ENCODE assay signal across 8 cellular contexts in the genomic region with DNA sequence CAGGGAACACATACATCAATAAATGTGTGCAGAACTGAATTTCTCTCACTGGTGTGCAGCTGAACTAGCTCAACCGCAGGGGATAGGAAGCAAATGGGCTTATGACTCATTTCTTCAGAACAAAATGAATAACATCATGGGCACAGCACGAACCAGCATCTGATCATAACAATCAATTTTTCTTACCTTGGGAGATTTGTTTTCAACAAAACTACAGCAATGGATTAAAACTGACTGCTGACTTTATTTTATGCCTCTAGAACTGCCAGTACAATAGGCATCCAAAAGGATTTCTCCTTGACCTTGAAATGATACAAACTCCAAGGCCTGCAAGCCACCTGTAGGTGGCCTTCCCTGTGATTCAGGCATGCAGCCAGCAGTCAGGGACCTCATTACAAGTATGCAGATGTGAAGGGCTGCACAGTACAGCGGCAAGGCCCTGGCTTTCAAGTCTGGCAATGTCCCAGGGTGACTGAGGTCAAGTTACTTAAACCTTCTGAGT. TPM values are rescaled to one million over a fixed set of nuclear protein-coding genes. Genes with fewer than 3 reads are reported as not detected.
DNase-seq lines count a peak whose midpoint lies in the region; ATAC-seq and TF ChIP-seq lines count a peak whose summit lies in the region.

No MANE protein-coding gene starts in this region.

- H3K4me3 ChIP-seq in AG04450 (ENCODE audit: low read depth, low read length) (no peak overlapping the region), cardiac fibroblast (replicated peaks in 1 of 2; ENCODE audit: low read depth in 2 of 2, low read length in 2 of 2) (no peak overlapping the region), PC-9 (no peak overlapping the region)

- CTCF ChIA-PET in AG04450 (lab: Charles Lee) (interaction anchor here (0.9 to 1.8 kb wide), 4 partner anchors 15 to 442 kb away, joined by 3 to 17 read pairs (median 5); no protein-coding TSS in a partner anchor), PC-9 (lab: Charles Lee) (no interaction called here)

- peaks cover 12% of the 10 kb centered on the region; the same call in 1 of the 2 replicates for H3K36me3 ChIP-seq in PC-9 (ENCODE audit: low read depth)

- no peak overlapping the region for H3K4me3 Mint-ChIP-seq in glutamatergic neuron (ENCODE audit: unreplicated experiment)

- TF ChIP-seq CTCF in AG04450 (IDR thresholded peaks at IDR 0.05; ENCODE audit: low read depth, low read length) (peak; percentile 24; the same call in 1 of the 2 replicates), cardiac fibroblast (IDR thresholded peaks at IDR 0.05; ENCODE audit: low read depth, low read length) (peak; percentile 16), PC-9 (conservative IDR thresholded peaks at IDR 0.05) (no peak), glutamatergic neuron (IDR thresholded peaks at IDR 0.05; ENCODE audit: partially characterized antibody, unreplicated experiment) (no peak)

- peak overlapping the region; percentile 41 for H3K27ac ChIP-seq in AG04450 (ENCODE audit: low read depth, low read length)
- no peak overlapping the region for H3K27ac ChIP-seq in PC-9

- no peaks in the 10 kb centered on the region for H3K27me3 Mint-ChIP-seq in glutamatergic neuron (ENCODE audit: unreplicated experiment)

- no peak overlapping the region for H3K4me2 ChIP-seq in PC-9

- no peaks in the 10 kb centered on the region for H3K9me3 ChIP-seq in AG04450 (ENCODE audit: control insufficient read depth, insufficient read depth, low read length)
- no peaks in the 10 kb centered on the region for H3K9me3 ChIP-seq in PC-9 (ENCODE audit: insufficient read depth, low read depth)

- POLR2A ChIA-PET in AG04450 (lab: Yijun Ruan, JAX): no interaction called here
- POLR2A ChIA-PET in PC-9 (lab: Charles Lee; ENCODE audit: unreplicated experiment): no interaction called here

- no peaks in the 10 kb centered on the region for H3K9me3 Mint-ChIP-seq in glutamatergic neuron (ENCODE audit: unreplicated experiment)

- H3K9me2 ChIP-seq in PC-9 (ENCODE audit: insufficient read depth): no peaks in the 10 kb centered on the region

- intact Hi-C loops in PC-9 (cut with micrococcal nuclease; ENCODE audit: unreplicated experiment): no loop called here

- ATAC-seq in GM18873 (IDR thresholded peaks at IDR 0.05; ENCODE audit: low FRiP score, unreplicated experiment) (peak; percentile 59), HG03175 (IDR thresholded peaks at IDR 0.05; ENCODE audit: unreplicated experiment) (peak; percentile 75)

- no peaks in the 10 kb centered on the region for H3K4me1 ChIP-seq in PC-9 (replicated peaks; ENCODE audit: insufficient read depth)

- no peak overlapping the region for H2AFZ ChIP-seq in PC-9

- H3K27me3 ChIP-seq in AG04450 (ENCODE audit: control insufficient read depth, insufficient read depth, low read length) (no peaks in the 10 kb centered on the region), PC-9 (ENCODE audit: insufficient read depth, low read depth) (no peaks in the 10 kb centered on the region)

- H3K4me1 Mint-ChIP-seq in glutamatergic neuron (ENCODE audit: low read depth, unreplicated experiment): peaks cover 4% of the 10 kb centered on the region

- H3K79me2 ChIP-seq in PC-9 (ENCODE audit: low read depth): no peaks in the 10 kb centered on the region

- no TSS peak for BruUV-seq in PC-9 (replicated peaks; lab: Mats Ljungman, UMichigan)

- peaks cover 12% of the 10 kb centered on the region for H3F3A ChIP-seq in PC-9 (ENCODE audit: insufficient read depth, low read depth)

- H3K36me3 Mint-ChIP-seq in glutamatergic neuron (ENCODE audit: unreplicated experiment): no peaks in the 10 kb centered on the region

- no peak overlapping the region for H3K27ac Mint-ChIP-seq in glutamatergic neuron (ENCODE audit: unreplicated experiment)

- peaks cover 11% of the 10 kb centered on the region; the same call in 1 of the 2 replicates for H4K20me1 ChIP-seq in PC-9 (ENCODE audit: insufficient read depth)

- DNase-seq in AG04450 (ENCODE audit: low read depth, low spot score) (no peak), cardiac fibroblast (ENCODE audit: low read depth in 2 of 2) (peak in 1 of 2 donors; percentile 24), PC-9 (no peak), foreskin melanocyte (no peak), NCI-H187 treated with DMSO at 0.1 percent for 48 hours (lab: John Stamatoyannopoulos, UW) (no peak), glutamatergic neuron (no peak)

RNA-seq across cellular contexts. Expression of a gene that starts 26.1 kb away (rescaled TPM):
- 12.4 and 12.7 TPM in 2 replicates for polyA plus RNA-seq in AG04450 (2011; rRNA removed)
- 9.9 and 10.4 TPM in 2 replicates for polyA minus RNA-seq in AG04450 (2011; rRNA and poly(A)+ RNA removed)
- total RNA-seq in PC-9 (2021) (23.9 and 25.3 TPM in 2 replicates), glutamatergic neuron (ENCODE audit: unreplicated experiment) (23.4 TPM)

Comparison
In these comparisons a context has a peak if more than half of its experiments do, and no peak if none do; other contexts are left out.
1. CTCF ChIP-seq: peak in AG04450 (single experiment) and cardiac fibroblast (single experiment); none in PC-9 (single experiment) and glutamatergic neuron (single experiment).